In the genomic region with DNA sequence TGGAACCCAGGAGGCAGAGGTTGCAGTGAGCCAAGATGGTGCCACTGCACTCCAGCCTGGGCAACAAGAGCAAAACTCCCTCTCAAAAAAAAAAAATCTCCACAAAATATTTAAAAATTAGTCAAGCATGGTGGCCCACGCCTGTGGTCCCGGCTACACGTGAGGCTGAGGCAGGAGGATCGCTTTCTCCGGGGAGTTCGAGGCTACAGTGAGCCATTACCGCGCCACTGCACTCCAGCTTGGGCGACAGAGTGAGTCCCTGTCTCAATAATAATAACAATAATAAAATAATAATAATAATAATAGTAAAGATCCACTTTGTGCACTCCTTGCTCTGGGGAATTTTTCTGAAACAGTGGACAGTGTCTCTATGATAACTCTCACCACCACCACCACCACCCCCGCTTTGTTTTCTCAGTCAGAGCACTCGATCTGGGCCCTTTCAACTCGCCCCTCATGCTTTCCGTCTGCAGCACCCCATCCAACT, we compare ENCODE assay signal across 9 cellular contexts. TPM values are rescaled to one million over a fixed set of nuclear protein-coding genes. Genes with fewer than 3 reads are reported as not detected.
DNase-seq lines count a peak whose midpoint lies in the region; ATAC-seq and TF ChIP-seq lines count a peak whose summit lies in the region.
"Had no signal": no experiment of that assay in that cellular context is flagged by ENCODE, and none has a peak within 500 bp of the region (broad histone marks: within the 10 kb centered on the region; RNA-seq: fewer than 3 reads in every experiment).

No MANE protein-coding gene starts in this region.

- no peak overlapping the region for H3K9ac ChIP-seq in DND-41 (ENCODE audit: low read depth, low read length)
- H3K9ac ChIP-seq in mucosa of stomach (ENCODE audit: low read length), result no peak overlapping the region

- DNase-seq in DND-41 (no peak), DMS153 (lab: John Stamatoyannopoulos, UW) (no peak), left cardiac atrium (no peak), NOMO-1 (lab: John Stamatoyannopoulos, UW; ENCODE audit: unreplicated experiment in 2 of 2) (no peak)

- H3K27me3 Mint-ChIP-seq in activated naive CD8-positive, alpha-beta T cell, result no peaks in the 10 kb centered on the region

- peak overlapping the region; percentile 78 for H3K27ac ChIP-seq in 22Rv1
- H3K27ac ChIP-seq in DND-41 (ENCODE audit: low read length), result no peak overlapping the region
- H3K27ac ChIP-seq in gastroesophageal sphincter, result peak overlapping the region in 2 of 4 donors; percentile 83 to 85

- H3K36me3 Mint-ChIP-seq in activated naive CD8-positive, alpha-beta T cell, result no peaks in the 10 kb centered on the region

- no peaks in the 10 kb centered on the region for H3K9me3 Mint-ChIP-seq in activated naive CD8-positive, alpha-beta T cell (ENCODE audit: low read depth)

- peak overlapping the region; percentile 94 for H3K27ac Mint-ChIP-seq in activated naive CD8-positive, alpha-beta T cell
- H3K27ac Mint-ChIP-seq: brain had no signal

- WGBS in gastroesophageal sphincter (ENCODE audit: low coverage in 1 of 2), 2 donors, result 7 to 34% methylated on average over 7 to 12 of the region's 13 CpGs

- peak overlapping the region; percentile 67 for H3K4me2 ChIP-seq in DND-41 (ENCODE audit: insufficient read depth, low read length)

- H3K4me1 ChIP-seq in DND-41 (ENCODE audit: insufficient read depth, low read length) (peaks cover 10% of the 10 kb centered on the region), mucosa of stomach (ENCODE audit: control insufficient read depth, insufficient read depth, low read length) (peaks cover 4% of the 10 kb centered on the region), gastroesophageal sphincter (peaks cover 0 to 23% (median 0%) of the 10 kb centered on the region in 3 donors)

- intact Hi-C loops in left cardiac atrium (cut with DNase I), result loop anchor here (2.0 to 10.0 kb wide), 2 partner anchors 104 to 428 kb away; no protein-coding TSS in a partner anchor

- TF ChIP-seq POLR2A in gastroesophageal sphincter (IDR thresholded peaks at IDR 0.05), result no peak

- TF ChIP-seq CTCF in 22Rv1 (IDR thresholded peaks at IDR 0.05), result no peak
- no peak for TF ChIP-seq CTCF in DND-41 (IDR thresholded peaks at IDR 0.05; ENCODE audit: borderline replicate concordance, extremely low read depth, low read length, poor library complexity, severe bottlenecking)
- no peak for TF ChIP-seq CTCF in gastroesophageal sphincter (IDR thresholded peaks at IDR 0.05)

- ATAC-seq in DND-41 (ENCODE audit: insufficient read depth, low read depth), result no peak
- ATAC-seq in left cardiac atrium, result no peak
- ATAC-seq in gastroesophageal sphincter, result no peak

- no peak overlapping the region for H2AFZ ChIP-seq in DND-41 (ENCODE audit: low read depth, low read length)

- no peak overlapping the region for H3K4me3 Mint-ChIP-seq in activated naive CD8-positive, alpha-beta T cell
- H3K4me3 Mint-ChIP-seq: brain had no signal

- H3K27me3 ChIP-seq in DND-41 (ENCODE audit: insufficient read depth, low read length, poor library complexity), result no peaks in the 10 kb centered on the region
- peaks cover 6% of the 10 kb centered on the region for H3K27me3 ChIP-seq in mucosa of stomach (ENCODE audit: control insufficient read depth, insufficient read depth, low read length)
- H3K27me3 ChIP-seq in gastroesophageal sphincter, result peaks cover 26% of the 10 kb centered on the region

- peaks cover 38% of the 10 kb centered on the region for H3K4me1 Mint-ChIP-seq in activated naive CD8-positive, alpha-beta T cell (ENCODE audit: low read depth)
- H3K4me1 Mint-ChIP-seq: brain had no signal

- no peaks in the 10 kb centered on the region for H3K9me3 ChIP-seq in DND-41 (ENCODE audit: insufficient read depth, low read length, severe bottlenecking)
- H3K9me3 ChIP-seq in mucosa of stomach (ENCODE audit: control insufficient read depth, low read length), result no peaks in the 10 kb centered on the region
- no peaks in the 10 kb centered on the region for H3K9me3 ChIP-seq in gastroesophageal sphincter

- no peak for TF ChIP-seq EP300 in gastroesophageal sphincter (IDR thresholded peaks at IDR 0.05)

- no peak overlapping the region for H3K4me3 ChIP-seq in DND-41 (ENCODE audit: low read depth in 1 of 2, low read length in 2 of 2)
- peak overlapping the region; percentile 35 for H3K4me3 ChIP-seq in mucosa of stomach (ENCODE audit: low read length)
- peak overlapping the region in 1 of 2 donors; percentile 53 for H3K4me3 ChIP-seq in gastroesophageal sphincter

- no peaks in the 10 kb centered on the region for H3K36me3 ChIP-seq in DND-41 (ENCODE audit: insufficient read depth, low read length)
- H3K36me3 ChIP-seq in mucosa of stomach (ENCODE audit: control insufficient read depth, insufficient read depth, low read length), result no peaks in the 10 kb centered on the region
- no peaks in the 10 kb centered on the region for H3K36me3 ChIP-seq in gastroesophageal sphincter

- H3K79me2 ChIP-seq in DND-41 (ENCODE audit: insufficient read depth, low read length), result no peaks in the 10 kb centered on the region

- H4K20me1 ChIP-seq in DND-41 (ENCODE audit: insufficient read depth, low read length), result no peaks in the 10 kb centered on the region

RNA-seq across cellular contexts. Expression of gene NAPSA, which starts 8.7 kb away (rescaled TPM):
- total RNA-seq in left cardiac atrium, result under 1 TPM; 0.47 to 0.97 TPM
- total RNA-seq in gastroesophageal sphincter, result 1 to 10 TPM in 1 of 4 donors, not detected in 3; 1.0 TPM

RNA-seq across cellular contexts. Expression of gene NR1H2, which starts 19.5 kb away (rescaled TPM):
- total RNA-seq in left cardiac atrium (10 to 100 TPM; 59.3 to 70.0 TPM), gastroesophageal sphincter (100 to 1,000 TPM; 138 to 191 (median 145) TPM)

RNA-seq across cellular contexts. Expression of gene POLD1, which starts 27.4 kb away (rescaled TPM):
- total RNA-seq in left cardiac atrium (10 to 100 TPM; 12.0 to 13.4 TPM), gastroesophageal sphincter (10 to 100 TPM in 2 of 4 donors, 1 to 10 TPM in 2; 7.2 to 13.7 (median 10.3) TPM)

RNA-seq across cellular contexts. Expression of gene KCNC3, which starts 27.6 kb away (rescaled TPM):
- total RNA-seq in left cardiac atrium (1 to 10 TPM; 2.7 to 4.0 TPM), gastroesophageal sphincter (under 1 TPM in 3 of 4 donors, not detected in 1; 0.16 to 0.67 (median 0.58) TPM)
